Comparison of ENCODE assay signal across 13 cellular contexts in the genomic region with DNA sequence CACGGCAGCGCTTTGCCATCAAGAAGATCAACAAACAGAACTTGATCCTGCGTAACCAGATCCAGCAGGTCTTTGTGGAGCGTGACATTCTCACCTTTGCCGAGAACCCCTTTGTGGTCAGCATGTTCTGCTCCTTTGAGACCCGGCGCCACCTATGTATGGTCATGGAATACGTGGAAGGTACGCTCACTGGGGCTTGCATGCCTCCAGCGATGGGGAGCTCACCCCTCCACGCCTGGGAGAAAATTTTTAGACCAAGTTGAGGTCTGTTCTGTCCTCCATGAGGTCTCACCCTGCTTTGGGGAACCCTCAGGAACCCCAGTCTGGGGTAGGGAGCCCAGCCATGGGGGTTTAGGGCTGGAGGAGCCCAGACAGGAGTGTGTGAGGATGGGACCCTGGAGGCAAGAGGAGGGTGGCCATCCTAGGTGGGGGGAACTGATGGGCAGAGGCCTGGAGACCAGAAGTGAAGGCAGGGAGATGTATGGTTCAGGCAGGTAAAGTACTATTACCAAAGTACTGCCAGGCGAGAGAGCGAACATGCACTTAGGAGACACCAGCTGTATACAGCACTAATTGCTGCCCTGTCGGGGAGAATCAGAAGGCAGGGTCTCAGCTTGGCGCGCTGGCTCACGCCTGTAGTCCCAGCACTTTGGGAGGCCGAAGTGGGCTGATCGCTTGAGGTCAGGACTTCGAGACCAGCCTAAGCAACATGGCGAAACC. TPM values are rescaled to one million over a fixed set of nuclear protein-coding genes. Genes with fewer than 3 reads are reported as not detected.
DNase-seq lines count a peak whose midpoint lies in the region; ATAC-seq lines count a peak whose summit lies in the region.
"Had no signal": no experiment of that assay in that cellular context is flagged by ENCODE, and none has a peak within 500 bp of the region (broad histone marks: within the 10 kb centered on the region; RNA-seq: fewer than 3 reads in every experiment).

No MANE protein-coding gene starts in this region.

- no peak overlapping the region for H3K4me3 ChIP-seq in CD4-positive, alpha-beta memory T cell (ENCODE audit: low read length in 2 of 2)

- H3K9me3 ChIP-seq in T-helper 17 cell (ENCODE audit: control insufficient read depth, low read length, poor library complexity, severe bottlenecking) = no peaks in the 10 kb centered on the region
- no peaks in the 10 kb centered on the region for H3K9me3 ChIP-seq in CD4-positive, alpha-beta memory T cell (ENCODE audit: control insufficient read depth in 1 of 2, low read length in 2 of 2)

- no peak overlapping the region for H3K4me3 Mint-ChIP-seq in stimulated activated naive CD8-positive, alpha-beta T cell treated with anti-CD3 and anti-CD28 coated beads, Interleukin-15, Interleukin-2, amounts not matched to agents 100 ng/mL and 50 ng/mL, for 24 hours
- H3K4me3 Mint-ChIP-seq in T-helper 17 cell (no peak overlapping the region), memory B cell (no peak overlapping the region)
- H3K4me3 Mint-ChIP-seq in CD4-positive, alpha-beta memory T cell = no peak overlapping the region

- no peaks in the 10 kb centered on the region for H3K4me1 Mint-ChIP-seq in stimulated activated naive CD8-positive, alpha-beta T cell treated with anti-CD3 and anti-CD28 coated beads, Interleukin-15, Interleukin-2, amounts not matched to agents 100 ng/mL and 50 ng/mL, for 24 hours (ENCODE audit: low read depth)
- H3K4me1 Mint-ChIP-seq in T-helper 17 cell (peaks cover 3% of the 10 kb centered on the region), memory B cell (peaks cover 2% of the 10 kb centered on the region)
- peaks cover 0 to 4% (median 0%) of the 10 kb centered on the region in 4 donors for H3K4me1 Mint-ChIP-seq in CD4-positive, alpha-beta memory T cell

- H3K36me3 ChIP-seq in CD4-positive, alpha-beta memory T cell (ENCODE audit: insufficient read depth, low read length) = peaks cover 69% of the 10 kb centered on the region

- H3K36me3 Mint-ChIP-seq in stimulated activated naive CD8-positive, alpha-beta T cell treated with anti-CD3 and anti-CD28 coated beads, Interleukin-15, Interleukin-2, amounts not matched to agents 100 ng/mL and 50 ng/mL, for 24 hours (ENCODE audit: low read depth) = peaks cover 51% of the 10 kb centered on the region
- H3K36me3 Mint-ChIP-seq in T-helper 17 cell (ENCODE audit: low read depth) = peaks cover 2% of the 10 kb centered on the region
- H3K36me3 Mint-ChIP-seq in memory B cell = peaks cover 32% of the 10 kb centered on the region
- peaks cover 43 to 56% of the 10 kb centered on the region in 2 donors for H3K36me3 Mint-ChIP-seq in CD4-positive, alpha-beta memory T cell

- POLR2A ChIA-PET in CD4-positive, alpha-beta memory T cell (lab: Charles Lee; ENCODE audit: partially characterized antibody) = interaction anchor here (1.0 to 1.9 kb wide), 2 partner anchors 12 to 21 kb away, joined by 4 read pairs; no protein-coding TSS in a partner anchor

- intact Hi-C loops in CD4-positive, alpha-beta memory T cell (cut with micrococcal nuclease) = no loop called here

- no peak overlapping the region for H3K27ac ChIP-seq in CD4-positive, alpha-beta memory T cell (ENCODE audit: low read depth, low read length)

- H3K4me1 ChIP-seq in CD4-positive, alpha-beta memory T cell (ENCODE audit: insufficient read depth, low read length) = no peaks in the 10 kb centered on the region

- CTCF ChIA-PET in CD4-positive, alpha-beta memory T cell (lab: Charles Lee; ENCODE audit: partially characterized antibody) = no interaction called here

- no peaks in the 10 kb centered on the region for H3K9me3 Mint-ChIP-seq in stimulated activated naive CD8-positive, alpha-beta T cell treated with anti-CD3 and anti-CD28 coated beads, Interleukin-15, Interleukin-2, amounts not matched to agents 100 ng/mL and 50 ng/mL, for 24 hours
- no peaks in the 10 kb centered on the region for H3K9me3 Mint-ChIP-seq in memory B cell
- H3K9me3 Mint-ChIP-seq in CD4-positive, alpha-beta memory T cell = no peaks in the 10 kb centered on the region

- H3K27me3 Mint-ChIP-seq in stimulated activated naive CD8-positive, alpha-beta T cell treated with anti-CD3 and anti-CD28 coated beads, Interleukin-15, Interleukin-2, amounts not matched to agents 100 ng/mL and 50 ng/mL, for 24 hours = no peaks in the 10 kb centered on the region
- H3K27me3 Mint-ChIP-seq in T-helper 17 cell = no peaks in the 10 kb centered on the region
- H3K27me3 Mint-ChIP-seq in memory B cell = no peaks in the 10 kb centered on the region
- H3K27me3 Mint-ChIP-seq in CD4-positive, alpha-beta memory T cell = no peaks in the 10 kb centered on the region

- no peaks in the 10 kb centered on the region for H3K27me3 ChIP-seq in CD4-positive, alpha-beta memory T cell (ENCODE audit: insufficient read depth, low read length)

- no peak for DNase-seq in stimulated activated naive CD8-positive, alpha-beta T cell treated with anti-CD3 and anti-CD28 coated beads, Interleukin-15, Interleukin-2, amounts not matched to agents 100 U/mL and 50 U/mL, for 24 hours
- DNase-seq in T-helper 17 cell (no peak), memory B cell (ENCODE audit: low spot score in 2 of 2) (no peak)
- DNase-seq in CD4-positive, alpha-beta memory T cell = no peak
- DNase-seq: Calu3, DMS 273 treated with DMSO at 0.1 percent for 48 hours, DMS79 treated with DMSO at 0.1 percent for 48 hours, EL had no signal

- no peak for ATAC-seq in stimulated activated naive CD8-positive, alpha-beta T cell treated with anti-CD3 and anti-CD28 coated beads, Interleukin-15, Interleukin-2, amounts not matched to agents 100 U/mL and 50 U/mL, for 24 hours
- ATAC-seq in T-helper 17 cell = no peak
- ATAC-seq in memory B cell (ENCODE audit: low read depth) = no peak
- ATAC-seq in HG02759 (IDR thresholded peaks at IDR 0.05; ENCODE audit: unreplicated experiment) = no peak
- no peak for ATAC-seq in GM18498 (IDR thresholded peaks at IDR 0.05; ENCODE audit: unreplicated experiment)

- H3K27ac Mint-ChIP-seq in stimulated activated naive CD8-positive, alpha-beta T cell treated with anti-CD3 and anti-CD28 coated beads, Interleukin-15, Interleukin-2, amounts not matched to agents 100 ng/mL and 50 ng/mL, for 24 hours = peak overlapping the region; percentile 31
- H3K27ac Mint-ChIP-seq in T-helper 17 cell (peak overlapping the region; percentile 27), memory B cell (peak overlapping the region; percentile 65)
- H3K27ac Mint-ChIP-seq in CD4-positive, alpha-beta memory T cell = peak overlapping the region in 2 of 7 donors; percentile 50 to 64

RNA-seq across cellular contexts. Expression of a gene that starts 22.3 kb away (rescaled TPM):
- total RNA-seq in T-helper 17 cell = 1 to 10 TPM; 8.6 to 9.1 TPM
- 10 to 100 TPM; 18.1 to 23.0 TPM for total RNA-seq in CD4-positive, alpha-beta memory T cell
- 1 to 10 TPM; 1.5 to 6.6 TPM for polyA plus RNA-seq in CD4-positive, alpha-beta memory T cell

RNA-seq across cellular contexts. Expression of a gene that starts 33.1 kb away (rescaled TPM):
- total RNA-seq in T-helper 17 cell = 10 to 100 TPM; 38.2 to 50.8 TPM
- total RNA-seq in CD4-positive, alpha-beta memory T cell = 10 to 100 TPM; 51.6 to 53.9 TPM
- polyA plus RNA-seq in CD4-positive, alpha-beta memory T cell = 10 to 100 TPM in 1 of 2 donors, 1 to 10 TPM in 1; 4.3 to 16.7 TPM

RNA-seq across cellular contexts. Expression of a gene that starts 42.9 kb away (rescaled TPM):
- 10 to 100 TPM; 10.1 to 25.8 TPM for total RNA-seq in T-helper 17 cell
- total RNA-seq in CD4-positive, alpha-beta memory T cell = 10 to 100 TPM; 48.3 to 56.9 TPM
- 10 to 100 TPM in 1 of 2 donors, 1 to 10 TPM in 1; 6.3 to 16.7 TPM for polyA plus RNA-seq in CD4-positive, alpha-beta memory T cell
- total RNA-seq: A673 had no signal

RNA-seq across cellular contexts. Expression of a gene that starts 43.9 kb away (rescaled TPM):
- 10 to 100 TPM; 56.7 to 71.1 TPM for total RNA-seq in T-helper 17 cell
- 10 to 100 TPM; 39.3 to 42.1 TPM for total RNA-seq in CD4-positive, alpha-beta memory T cell
- 10 to 100 TPM; 35.0 to 55.1 TPM for polyA plus RNA-seq in CD4-positive, alpha-beta memory T cell
- total RNA-seq: A673, Calu3, HT-29 had no signal
